In the genomic region with DNA sequence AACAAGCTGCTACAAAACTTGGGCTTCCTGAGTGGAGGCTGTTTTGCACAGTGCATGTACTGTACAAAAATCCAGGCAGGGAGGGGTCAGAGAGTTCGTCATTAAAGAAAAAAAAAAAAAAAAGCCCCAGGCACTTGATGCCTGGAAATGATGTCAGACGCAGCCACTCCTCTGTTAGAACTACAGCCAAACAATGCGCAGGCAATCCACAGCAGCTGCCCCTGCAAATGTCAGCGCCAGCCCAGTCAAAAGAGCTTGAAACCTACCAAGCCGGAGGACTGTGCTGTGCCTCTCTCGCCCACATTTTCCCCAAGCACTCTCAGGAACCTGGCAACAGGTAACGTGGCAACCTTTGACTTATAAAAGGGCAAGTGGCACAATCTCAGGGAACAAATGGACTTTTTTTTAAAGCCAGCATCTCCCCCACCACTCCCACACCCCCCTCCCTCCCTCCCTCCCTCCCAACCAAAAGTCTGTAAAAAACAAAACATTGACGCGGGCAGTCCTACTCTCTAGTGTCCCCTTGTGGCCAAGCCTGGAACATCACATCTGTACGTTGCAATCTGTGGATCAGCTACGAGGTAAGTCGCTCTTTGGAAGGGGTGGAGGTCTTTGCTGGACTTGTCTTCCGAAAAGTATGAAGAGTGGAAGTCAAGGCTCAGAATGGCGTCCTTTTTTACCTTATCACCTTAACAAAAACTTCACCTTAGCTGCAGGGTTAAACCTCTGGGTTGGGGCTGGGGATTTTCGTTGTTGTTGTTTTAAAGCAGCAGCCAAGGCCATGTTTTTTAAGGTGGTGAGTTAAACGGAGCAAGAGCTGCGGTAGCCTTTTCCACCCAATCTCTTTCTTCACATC, we compare ENCODE assay signal across 8 cellular contexts.
DNase-seq lines count a peak whose midpoint lies in the region; ATAC-seq, FAIRE-seq and TF ChIP-seq lines count a peak whose summit lies in the region.

No MANE protein-coding gene starts in this region.

- peak; percentile 80 for DNase-seq in D721Med (ENCODE audit: insufficient read length, low spot score)
- peak; percentile 81 for DNase-seq in HTR-8/SVneo (ENCODE audit: insufficient read length, low spot score)
- peak; percentile 61 to 71 for DNase-seq in NOMO-1 (lab: John Stamatoyannopoulos, UW; ENCODE audit: unreplicated experiment in 2 of 2)
- DNase-seq in activated CD8-positive, alpha-beta memory T cell treated with anti-CD3 and anti-CD28 coated beads, Interleukin-2, amount 50 U/mL, for 1 hour (ENCODE audit: extremely low read depth), result peak; percentile 87
- DNase-seq in midbrain (lab: John Stamatoyannopoulos, UW), result peak; percentile 94
- DNase-seq in stimulated activated CD8-positive, alpha-beta memory T cell treated with anti-CD3 and anti-CD28 coated beads, Interleukin-15, amount 100 ng/mL, for 48 hours (ENCODE audit: low read depth in 2 of 2), result peak; percentile 78

- ATAC-seq in GM21367 (IDR thresholded peaks at IDR 0.05; ENCODE audit: unreplicated experiment), result peak; percentile 49

- TF ChIP-seq CTCF in D721Med (IDR thresholded peaks at IDR 0.05; ENCODE audit: insufficient read depth, missing control alignments), result peak; percentile 86

- FAIRE-seq in D721Med (lab: Jason Lieb, UNC) (no peak), HTR-8/SVneo (lab: Jason Lieb, UNC) (no peak), endometrium (lab: Jason Lieb, UNC) (peak; percentile 77)

Comparison
In these comparisons a context has a peak if more than half of its experiments do, and no peak if none do; other contexts are left out.
1. Peak in every context shown above with its lines: DNase-seq and ATAC-seq.